Comparison of ENCODE assay signal across 21 cellular contexts in the genomic region with DNA sequence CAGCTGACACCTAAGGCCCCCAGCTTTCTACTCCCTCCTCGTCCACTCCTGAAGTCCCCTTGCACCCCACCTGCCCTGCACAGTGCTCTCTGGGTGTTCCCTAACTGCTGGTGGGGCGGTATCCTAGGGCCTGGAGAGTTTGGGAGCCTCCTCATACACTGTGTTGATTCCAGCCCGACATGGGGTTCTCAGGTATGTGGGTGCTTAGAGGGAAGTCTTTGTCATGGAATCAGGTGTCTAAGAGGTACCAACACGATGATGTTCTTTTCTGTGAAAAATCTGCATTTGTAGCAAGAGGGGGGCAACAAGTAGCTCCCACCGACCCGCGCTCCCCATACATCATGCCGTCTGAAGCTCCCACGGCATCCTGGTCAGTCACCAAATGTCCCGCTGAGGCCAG.
"Had no signal": no experiment of that assay in that cellular context is flagged by ENCODE, and none has a peak within 500 bp of the region (broad histone marks: within the 10 kb centered on the region; RNA-seq: fewer than 3 reads in every experiment).

No MANE protein-coding gene starts in this region.

- H3K9me3 ChIP-seq: heart right ventricle, neutrophil, sigmoid colon, spleen, tibial nerve, uterus had no signal

- H3K27ac Mint-ChIP-seq: activated naive CD4-positive, alpha-beta T cell treated with anti-CD3 and anti-CD28 coated beads, Interleukin-2, amount 50 U/mL, for 24 hours; activated T-cell treated with anti-CD3 and anti-CD28 coated beads, Interleukin-2, amount 50 U/mL, for 72 hours; dendritic cell treated with granulocyte-macrophage colony-stimulating factor and Interleukin-4, amounts not matched to agents 40 ng/mL and 50 ng/mL, for 4 days; immature natural killer cell had no signal

- H3K36me3 ChIP-seq: uterus had no signal

- H3K4me1 ChIP-seq: uterus had no signal

- H3K27me3 ChIP-seq: heart right ventricle, neutrophil, sigmoid colon, spleen, tibial nerve, uterus had no signal

- ATAC-seq: esophagus mucosa; heart right ventricle; naive thymus-derived CD8-positive, alpha-beta T cell had no signal

- H3K4me3 ChIP-seq: heart right ventricle, sigmoid colon, spleen, tibial nerve, uterus had no signal

- H3K27ac ChIP-seq: heart right ventricle, neutrophil, sigmoid colon, spleen, uterus had no signal

- H3K9me3 Mint-ChIP-seq: activated naive CD4-positive, alpha-beta T cell treated with anti-CD3 and anti-CD28 coated beads, Interleukin-2, amount 50 U/mL, for 24 hours; activated T-cell treated with anti-CD3 and anti-CD28 coated beads, Interleukin-2, amount 50 U/mL, for 72 hours; dendritic cell treated with granulocyte-macrophage colony-stimulating factor and Interleukin-4, amounts not matched to agents 40 ng/mL and 50 ng/mL, for 4 days; immature natural killer cell had no signal

- H3K4me3 Mint-ChIP-seq: activated naive CD4-positive, alpha-beta T cell treated with anti-CD3 and anti-CD28 coated beads, Interleukin-2, amount 50 U/mL, for 24 hours; activated T-cell treated with anti-CD3 and anti-CD28 coated beads, Interleukin-2, amount 50 U/mL, for 72 hours; dendritic cell treated with granulocyte-macrophage colony-stimulating factor and Interleukin-4, amounts not matched to agents 40 ng/mL and 50 ng/mL, for 4 days; immature natural killer cell; naive thymus-derived CD8-positive, alpha-beta T cell had no signal

- DNase-seq: activated CD4-positive, alpha-beta T cell treated with anti-CD3 and anti-CD28 coated beads, Interleukin-2, amount 50 U/mL, for 1 hour; activated CD8-positive, alpha-beta memory T cell treated with anti-CD3 and anti-CD28 coated beads for 24 hours; activated CD8-positive, alpha-beta memory T cell treated with anti-CD3 and anti-CD28 coated beads, Interleukin-2, amount 50 U/mL, for 48 hours; activated gamma-delta T cell; activated T-cell treated with anti-CD3 and anti-CD28 coated beads, Interleukin-2, amount 50 U/mL, for 72 hours; effector CD8-positive, alpha-beta T cell; heart right ventricle; immature natural killer cell; mesendoderm; naive thymus-derived CD8-positive, alpha-beta T cell; sigmoid colon; spleen; stimulated activated CD4-positive, alpha-beta T cell treated with anti-CD3 and anti-CD28 coated beads, Interleukin-4, amount 100 ng/mL, for 4 hours; stimulated activated naive CD4-positive, alpha-beta T cell; T-helper 1 cell; uterus had no signal

- H3K27me3 Mint-ChIP-seq: activated naive CD4-positive, alpha-beta T cell treated with anti-CD3 and anti-CD28 coated beads, Interleukin-2, amount 50 U/mL, for 24 hours; naive thymus-derived CD8-positive, alpha-beta T cell had no signal
